15 cellular contexts compared by ENCODE assay signal in the genomic region with DNA sequence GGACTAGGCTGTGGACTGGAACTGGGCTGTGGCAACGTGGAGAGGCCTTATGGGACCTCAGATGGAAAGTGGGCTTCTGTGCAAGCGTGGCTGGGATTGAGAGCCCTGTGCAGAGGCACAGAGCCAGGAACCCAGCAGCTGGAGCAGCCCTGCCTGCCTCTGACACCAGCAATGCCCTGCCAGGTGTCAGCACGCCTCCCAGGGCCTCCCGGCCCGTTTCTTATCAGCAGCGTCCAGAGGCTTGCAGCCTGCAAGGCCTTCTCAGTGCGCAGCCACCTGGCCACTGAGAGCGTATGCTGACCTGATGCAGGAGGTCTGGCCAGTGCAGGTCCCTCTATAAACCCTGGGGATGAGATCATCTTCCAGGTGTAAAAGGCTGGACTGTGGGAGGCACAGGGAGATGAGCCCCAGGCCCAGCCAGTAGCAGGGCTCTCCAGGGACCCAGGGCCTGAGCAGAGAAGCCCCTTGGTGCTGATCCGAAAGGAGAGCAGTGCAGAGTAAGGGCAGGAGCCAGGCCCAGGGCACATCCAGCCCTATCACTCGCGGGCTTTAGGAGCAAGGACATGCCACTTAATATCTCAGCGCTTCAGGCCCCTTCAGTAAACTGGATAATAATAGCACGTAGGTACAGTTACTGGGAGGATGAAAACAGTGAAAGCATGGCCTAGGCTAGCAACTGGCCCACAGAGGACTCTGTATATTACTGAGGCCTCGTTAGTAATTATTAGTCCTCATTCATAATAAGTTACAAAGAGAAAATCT. TPM values are rescaled to one million over a fixed set of nuclear protein-coding genes. Genes with fewer than 3 reads are reported as not detected.
DNase-seq lines count a peak whose midpoint lies in the region; ATAC-seq and TF ChIP-seq lines count a peak whose summit lies in the region.
"Had no signal": no experiment of that assay in that cellular context is flagged by ENCODE, and none has a peak within 500 bp of the region (broad histone marks: within the 10 kb centered on the region; RNA-seq: fewer than 3 reads in every experiment).

No MANE protein-coding gene starts in this region.

- H3K9me3 Mint-ChIP-seq in osteocyte (ENCODE audit: unreplicated experiment) = no peaks in the 10 kb centered on the region

- H3K4me1 Mint-ChIP-seq in osteocyte (ENCODE audit: unreplicated experiment) = no peaks in the 10 kb centered on the region
- H3K4me1 Mint-ChIP-seq: naive B cell had no signal

- no peak overlapping the region for H3K27ac Mint-ChIP-seq in osteocyte (ENCODE audit: unreplicated experiment)
- H3K27ac Mint-ChIP-seq: activated CD8-positive, alpha-beta memory T cell treated with anti-CD3 and anti-CD28 coated beads, Interleukin-2, amount 10 ng/mL, durations not matched to agents 7 days and 5 days had no signal

- H3K4me1 ChIP-seq in heart left ventricle = peaks cover 0 to 9% (median 0%) of the 10 kb centered on the region in 12 donors

- H3K36me3 Mint-ChIP-seq in osteocyte (ENCODE audit: unreplicated experiment) = no peaks in the 10 kb centered on the region

- H3K27ac ChIP-seq in heart left ventricle = no peak overlapping the region
- H3K27ac ChIP-seq: brain microvascular endothelial cell had no signal

- H3K27me3 ChIP-seq in heart left ventricle = no peaks in the 10 kb centered on the region

- H3K4me3 ChIP-seq in heart left ventricle = no peak overlapping the region

- H3K27me3 Mint-ChIP-seq in osteocyte (ENCODE audit: unreplicated experiment) = peaks cover 15% of the 10 kb centered on the region
- H3K27me3 Mint-ChIP-seq: activated CD8-positive, alpha-beta memory T cell treated with anti-CD3 and anti-CD28 coated beads, Interleukin-2, amount 10 ng/mL, durations not matched to agents 7 days and 5 days; naive B cell had no signal

- 51 to 56% (median 53%) methylated on average over 9 to 14 of the region's 14 CpGs for WGBS in heart left ventricle, 4 donors

- no peaks in the 10 kb centered on the region for H3K9me3 ChIP-seq in heart left ventricle

- no peak for TF ChIP-seq CTCF in heart left ventricle (IDR thresholded peaks at IDR 0.05)
- TF ChIP-seq CTCF in osteocyte (IDR thresholded peaks at IDR 0.05) = no peak

- TF ChIP-seq POLR2A in heart left ventricle (IDR thresholded peaks at IDR 0.05) = no peak

- no peak overlapping the region for H3K4me3 Mint-ChIP-seq in osteocyte (ENCODE audit: unreplicated experiment)
- H3K4me3 Mint-ChIP-seq: activated CD8-positive, alpha-beta memory T cell treated with anti-CD3 and anti-CD28 coated beads, Interleukin-2, amount 10 ng/mL, durations not matched to agents 7 days and 5 days; naive B cell had no signal

- intact Hi-C loops in heart left ventricle (cut with DNase I) = no loop called here

- DNase-seq in activated CD8-positive, alpha-beta memory T cell treated with anti-CD3 and anti-CD28 coated beads, Interleukin-2, amount 50 U/mL, for 48 hours = peak; percentile 42
- DNase-seq in activated CD8-positive, alpha-beta memory T cell treated with anti-CD3 and anti-CD28 coated beads, Interleukin-2, amount 50 U/mL, for 4 hours = no peak
- DNase-seq in heart left ventricle (peak in 2 of 5 donors; percentile 18 to 56), osteocyte (ENCODE audit: extremely low spot score, unreplicated experiment) (peak; percentile 79), KG1 (lab: John Stamatoyannopoulos, UW) (no peak), hypothalamus (lab: John Stamatoyannopoulos, UW) (no peak), NCI-H524 treated with DMSO at 0.1 percent for 48 hours (lab: John Stamatoyannopoulos, UW) (no peak)
- DNase-seq in effector CD4-positive, alpha-beta T cell = no peak
- DNase-seq: activated CD8-positive, alpha-beta memory T cell treated with anti-CD3 and anti-CD28 coated beads, Interleukin-2, amount 10 ng/mL, durations not matched to agents 7 days and 5 days; brain microvascular endothelial cell; naive B cell; NCI-H1930; NCI-H526 treated with DMSO at 0.1 percent for 48 hours had no signal

- no peaks in the 10 kb centered on the region for H3K36me3 ChIP-seq in heart left ventricle
- H3K36me3 ChIP-seq: brain microvascular endothelial cell had no signal

- ATAC-seq in heart left ventricle = peak; percentile 55 to 75 (median 70)
- ATAC-seq: activated CD8-positive, alpha-beta memory T cell treated with anti-CD3 and anti-CD28 coated beads, Interleukin-2, amount 10 ng/mL, durations not matched to agents 7 days and 5 days had no signal

RNA-seq across cellular contexts. Expression of gene ANTXRL, which starts 38.8 kb away (rescaled TPM):
- under 1 TPM in 2 of 9 donors, not detected in 7; 0.42 to 0.90 TPM for total RNA-seq in heart left ventricle
- under 1 TPM in 1 of 2 donors, not detected in 1; 0.99 TPM for polyA plus RNA-seq in heart left ventricle
- not detected in 2 replicates for total RNA-seq in osteocyte
- total RNA-seq: activated CD8-positive, alpha-beta memory T cell treated with anti-CD3 and anti-CD28 coated beads, Interleukin-2, amount 10 ng/mL, durations not matched to agents 7 days and 5 days; liver; renal cortical epithelial cell had no signal

Comparison
In these comparisons a context has a peak if more than half of its experiments do, and no peak if none do; other contexts are left out.
1. DNase-seq: peak in activated CD8-positive, alpha-beta memory T cell treated with anti-CD3 and anti-CD28 coated beads, Interleukin-2, amount 50 U/mL, for 48 hours (single experiment) and osteocyte (single experiment); none in activated CD8-positive, alpha-beta memory T cell treated with anti-CD3 and anti-CD28 coated beads, Interleukin-2, amount 50 U/mL, for 4 hours (single experiment), KG1 (single experiment), hypothalamus (0 of 51), effector CD4-positive, alpha-beta T cell (single experiment) and NCI-H524 treated with DMSO at 0.1 percent for 48 hours (single experiment).